10 cellular contexts compared by ENCODE assay signal in genomic region chr4:1543976-1544375, GRCh38.
"Had no signal": no experiment of that assay in that cellular context is flagged by ENCODE, and none has a peak within 500 bp of the region (broad histone marks: within the 10 kb centered on the region; RNA-seq: fewer than 3 reads in every experiment).

No MANE protein-coding gene starts in this region.

- H3K4me3 Mint-ChIP-seq: dendritic cell treated with granulocyte-macrophage colony-stimulating factor and Interleukin-4, amounts not matched to agents 40 ng/mL and 50 ng/mL, for 4 days; immature natural killer cell; naive B cell; type B pancreatic cell had no signal

- H3K27ac Mint-ChIP-seq: dendritic cell treated with granulocyte-macrophage colony-stimulating factor and Interleukin-4, amounts not matched to agents 40 ng/mL and 50 ng/mL, for 4 days; immature natural killer cell; naive B cell; type B pancreatic cell had no signal

- DNase-seq: esophagus squamous epithelium; foreskin fibroblast; immature natural killer cell; mesendoderm; naive B cell; small intestine; stimulated activated CD4-positive, alpha-beta T cell treated with anti-CD3 and anti-CD28 coated beads, Interleukin-12 subunit alpha, Interleukin-12 subunit beta, amount 100 ng/mL, for 4 hours; stimulated activated naive CD4-positive, alpha-beta T cell treated with Interleukin-2 at 50 U/mL for 16 hours had no signal

- H3K36me3 ChIP-seq: esophagus squamous epithelium had no signal

- H3K36me3 Mint-ChIP-seq: immature natural killer cell, naive B cell, type B pancreatic cell had no signal

- H3K9me3 ChIP-seq: esophagus squamous epithelium had no signal

- H3K9me3 Mint-ChIP-seq: dendritic cell treated with granulocyte-macrophage colony-stimulating factor and Interleukin-4, amounts not matched to agents 40 ng/mL and 50 ng/mL, for 4 days; immature natural killer cell; naive B cell; type B pancreatic cell had no signal
